Comparison of ENCODE assay signal across 9 cellular contexts in the genomic region with DNA sequence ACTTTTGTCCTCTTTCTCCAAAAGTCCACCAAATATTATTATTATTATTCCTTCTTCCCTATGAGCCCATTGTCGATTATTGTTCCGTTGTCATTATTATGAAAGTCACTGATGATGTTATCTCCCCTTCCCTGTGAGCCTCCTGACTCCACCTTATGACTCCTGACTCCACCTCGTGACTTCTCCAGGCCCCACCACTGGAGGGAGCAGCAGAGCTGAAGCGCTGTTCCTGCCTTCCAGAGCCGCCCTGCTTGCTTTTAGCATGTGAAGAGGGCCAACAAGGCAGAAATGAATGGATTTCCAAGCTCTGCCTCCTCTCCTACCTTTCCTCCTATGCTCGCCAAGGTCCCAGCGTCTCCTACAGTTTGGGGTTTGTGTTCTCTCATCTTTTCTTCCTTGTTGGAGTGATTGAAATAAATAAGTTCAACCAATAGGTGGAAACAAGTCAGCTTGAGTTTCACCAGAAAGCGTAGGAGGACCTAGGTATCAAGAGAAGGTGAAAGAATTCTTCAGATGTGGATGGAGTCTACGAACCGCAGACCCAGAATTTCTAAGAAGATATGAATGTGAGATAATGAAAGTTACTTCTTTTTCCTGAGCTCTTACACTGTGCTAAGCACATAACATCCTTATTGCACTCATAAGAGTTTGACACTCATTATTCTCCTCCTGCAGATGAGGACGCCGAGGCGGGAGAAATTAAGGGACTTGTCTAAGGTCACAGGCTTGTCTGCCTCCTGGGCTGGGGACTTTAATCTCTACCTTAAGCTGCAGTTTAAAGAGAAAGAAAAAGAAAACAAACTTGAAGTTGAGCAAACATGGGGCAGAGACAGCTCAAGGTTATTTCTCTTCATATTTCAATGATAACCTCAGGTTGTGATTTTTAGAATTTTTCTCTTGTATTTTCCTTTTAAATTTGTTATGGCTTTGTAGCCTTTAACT. TPM values are rescaled to one million over a fixed set of nuclear protein-coding genes. Genes with fewer than 3 reads are reported as not detected.
DNase-seq lines count a peak whose midpoint lies in the region; ATAC-seq and TF ChIP-seq lines count a peak whose summit lies in the region.
"Had no signal": no experiment of that assay in that cellular context is flagged by ENCODE, and none has a peak within 500 bp of the region (broad histone marks: within the 10 kb centered on the region; RNA-seq: fewer than 3 reads in every experiment).

No MANE protein-coding gene starts in this region.

- DNase-seq in GM12865 (ENCODE audit: low read depth) (peak; percentile 5), HT1080 (ENCODE audit: low read depth) (peak; percentile 39), myocyte (ENCODE audit: low read depth) (peak; percentile 0), HFFc6 (no peak), colonic mucosa (no peak)
- DNase-seq in activated CD4-positive, alpha-beta T cell treated with anti-CD3 and anti-CD28 coated beads, Interleukin-2, amount 10 ng/mL, durations not matched to agents 7 days and 5 days = peak; percentile 7
- DNase-seq: immature natural killer cell, NCI-H526 treated with DMSO at 0.1 percent for 48 hours had no signal

- no peak overlapping the region for H3K9ac ChIP-seq in colonic mucosa (ENCODE audit: low read depth in 2 of 2, low read length in 2 of 2)

- no peak overlapping the region for H3K27ac ChIP-seq in colonic mucosa

- no peaks in the 10 kb centered on the region for H3K27me3 Mint-ChIP-seq in activated CD4-positive, alpha-beta T cell treated with anti-CD3 and anti-CD28 coated beads, Interleukin-2, amount 10 ng/mL, durations not matched to agents 7 days and 5 days
- H3K27me3 Mint-ChIP-seq in HFFc6 (ENCODE audit: insufficient read depth) = no peaks in the 10 kb centered on the region; the same call in 1 of the 2 replicates

- intact Hi-C loops in colonic mucosa (cut with DNase I) = no loop called here

- no peaks in the 10 kb centered on the region for H3K4me1 ChIP-seq in colonic mucosa

- peak overlapping the region; percentile 25 for H3K27ac Mint-ChIP-seq in activated CD4-positive, alpha-beta T cell treated with anti-CD3 and anti-CD28 coated beads, Interleukin-2, amount 10 ng/mL, durations not matched to agents 7 days and 5 days
- no peak overlapping the region for H3K27ac Mint-ChIP-seq in HFFc6
- H3K27ac Mint-ChIP-seq: immature natural killer cell had no signal

- TF ChIP-seq CTCF in GM12865 (IDR thresholded peaks at IDR 0.05; ENCODE audit: insufficient read depth, low read depth, low read length, missing control alignments) (peak; percentile 21), HFFc6 (IDR thresholded peaks at IDR 0.05) (no peak), colonic mucosa (IDR thresholded peaks at IDR 0.05) (no peak)

- H3K4me3 ChIP-seq in GM12865 (ENCODE audit: low read depth, low read length) (no peak overlapping the region), colonic mucosa (no peak overlapping the region)

- H3K9me3 Mint-ChIP-seq in activated CD4-positive, alpha-beta T cell treated with anti-CD3 and anti-CD28 coated beads, Interleukin-2, amount 10 ng/mL, durations not matched to agents 7 days and 5 days = no peaks in the 10 kb centered on the region
- H3K9me3 Mint-ChIP-seq in HFFc6 = peaks cover 4% of the 10 kb centered on the region; the same call in 1 of the 2 replicates
- H3K9me3 Mint-ChIP-seq: immature natural killer cell had no signal

- CTCF ChIA-PET in activated CD4-positive, alpha-beta T cell treated with anti-CD3 and anti-CD28 coated beads, Interleukin-2, amount 10 ng/mL, durations not matched to agents 7 days and 5 days (lab: Charles Lee) = interaction anchor here (0.7 kb wide), 1 partner anchor 17 kb away, joined by 3 read pairs; no protein-coding TSS in a partner anchor

- H3K9me3 ChIP-seq in colonic mucosa = no peaks in the 10 kb centered on the region

- no peaks in the 10 kb centered on the region for H3K36me3 ChIP-seq in colonic mucosa

- POLR2A ChIA-PET in activated CD4-positive, alpha-beta T cell treated with anti-CD3 and anti-CD28 coated beads, Interleukin-2, amount 10 ng/mL, durations not matched to agents 7 days and 5 days (lab: Charles Lee) = no interaction called here

- no peak overlapping the region for H3K4me3 Mint-ChIP-seq in activated CD4-positive, alpha-beta T cell treated with anti-CD3 and anti-CD28 coated beads, Interleukin-2, amount 10 ng/mL, durations not matched to agents 7 days and 5 days
- no peak overlapping the region for H3K4me3 Mint-ChIP-seq in HFFc6
- H3K4me3 Mint-ChIP-seq: immature natural killer cell had no signal

- H3K36me3 Mint-ChIP-seq in activated CD4-positive, alpha-beta T cell treated with anti-CD3 and anti-CD28 coated beads, Interleukin-2, amount 10 ng/mL, durations not matched to agents 7 days and 5 days (ENCODE audit: low read depth) = no peaks in the 10 kb centered on the region
- no peaks in the 10 kb centered on the region for H3K36me3 Mint-ChIP-seq in HFFc6 (ENCODE audit: low read depth)
- H3K36me3 Mint-ChIP-seq: immature natural killer cell had no signal

- no peaks in the 10 kb centered on the region for H3K4me1 Mint-ChIP-seq in activated CD4-positive, alpha-beta T cell treated with anti-CD3 and anti-CD28 coated beads, Interleukin-2, amount 10 ng/mL, durations not matched to agents 7 days and 5 days
- no peaks in the 10 kb centered on the region for H3K4me1 Mint-ChIP-seq in HFFc6 (ENCODE audit: low read depth)

- ATAC-seq in HG02678 (IDR thresholded peaks at IDR 0.05; ENCODE audit: unreplicated experiment) = no peak

- no peaks in the 10 kb centered on the region for H3K27me3 ChIP-seq in colonic mucosa

RNA-seq across cellular contexts. Expression of a gene that starts 26.1 kb away (rescaled TPM):
- total RNA-seq in HT1080 (2014; rRNA removed; shearing (Covaris generic)) = 0.47 and 0.84 TPM in 2 replicates
- polyA plus RNA-seq in HT1080 (2015; cell fraction: cytosol; rRNA removed) = 0.64 and 0.70 TPM in 2 replicates
- polyA plus RNA-seq in HT1080 (2015; cell fraction: nucleus; rRNA removed) = 1.4 and 1.7 TPM in 2 replicates
- total RNA-seq in activated CD4-positive, alpha-beta T cell treated with anti-CD3 and anti-CD28 coated beads, Interleukin-2, amount 10 ng/mL, durations not matched to agents 7 days and 5 days = not detected
- total RNA-seq in myocyte (not detected in 2 replicates), colonic mucosa (under 1 TPM; 0.10 to 0.19 TPM)
- polyA plus RNA-seq in myocyte (2012) = not detected
- not detected for total RNA-seq in HFFc6 (2021; fragmentation: NEBNext Ultra II Directional; extraction: Animal tissue kit (Norgen Biotek cat#: 25700))
- polyA plus RNA-seq: immature natural killer cell had no signal

Comparison
In these comparisons a context has a peak if more than half of its experiments do, and no peak if none do; other contexts are left out.
1. DNase-seq: peak in GM12865 (single experiment), HT1080 (single experiment), activated CD4-positive, alpha-beta T cell treated with anti-CD3 and anti-CD28 coated beads, Interleukin-2, amount 10 ng/mL, durations not matched to agents 7 days and 5 days (single experiment) and myocyte (single experiment); none in HFFc6 (single experiment) and colonic mucosa (single experiment).